ENCODE assay signal across 1 cellular context in the genomic region with DNA sequence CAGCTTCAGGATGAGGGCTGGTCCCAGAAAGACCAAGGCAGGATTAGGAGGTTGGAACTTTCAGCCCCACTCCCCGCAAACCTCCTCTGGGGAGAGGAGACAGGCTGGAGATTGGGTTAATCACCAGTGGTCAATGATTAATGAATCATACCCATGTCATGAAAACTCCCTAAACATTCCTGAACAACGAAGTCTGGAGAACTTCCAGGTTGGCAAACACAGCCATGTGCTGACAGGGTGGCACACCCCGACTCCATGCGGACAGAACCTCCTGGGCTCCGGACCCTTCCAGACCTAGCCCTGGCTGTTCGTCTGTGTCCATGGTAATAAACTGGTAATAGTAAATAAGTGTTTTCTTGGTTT.
TF ChIP-seq lines count a peak whose summit lies in the region.

No MANE protein-coding gene starts in this region.

TF ChIP-seq in H1, 55 proteins besides CTCF, POLR2A, EP300 and RAD21 (continued from another document):
- TF ChIP-seq, protein P1, sequence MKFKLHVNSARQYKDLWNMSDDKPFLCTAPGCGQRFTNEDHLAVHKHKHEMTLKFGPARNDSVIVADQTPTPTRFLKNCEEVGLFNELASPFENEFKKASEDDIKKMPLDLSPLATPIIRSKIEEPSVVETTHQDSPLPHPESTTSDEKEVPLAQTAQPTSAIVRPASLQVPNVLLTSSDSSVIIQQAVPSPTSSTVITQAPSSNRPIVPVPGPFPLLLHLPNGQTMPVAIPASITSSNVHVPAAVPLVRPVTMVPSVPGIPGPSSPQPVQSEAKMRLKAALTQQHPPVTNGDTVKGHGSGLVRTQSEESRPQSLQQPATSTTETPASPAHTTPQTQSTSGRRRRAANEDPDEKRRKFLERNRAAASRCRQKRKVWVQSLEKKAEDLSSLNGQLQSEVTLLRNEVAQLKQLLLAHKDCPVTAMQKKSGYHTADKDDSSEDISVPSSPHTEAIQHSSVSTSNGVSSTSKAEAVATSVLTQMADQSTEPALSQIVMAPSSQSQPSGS (IDR thresholded peaks at IDR 0.05; ENCODE audit: low read length), result no peak
